8 cellular contexts compared by ENCODE assay signal in the genomic region with DNA sequence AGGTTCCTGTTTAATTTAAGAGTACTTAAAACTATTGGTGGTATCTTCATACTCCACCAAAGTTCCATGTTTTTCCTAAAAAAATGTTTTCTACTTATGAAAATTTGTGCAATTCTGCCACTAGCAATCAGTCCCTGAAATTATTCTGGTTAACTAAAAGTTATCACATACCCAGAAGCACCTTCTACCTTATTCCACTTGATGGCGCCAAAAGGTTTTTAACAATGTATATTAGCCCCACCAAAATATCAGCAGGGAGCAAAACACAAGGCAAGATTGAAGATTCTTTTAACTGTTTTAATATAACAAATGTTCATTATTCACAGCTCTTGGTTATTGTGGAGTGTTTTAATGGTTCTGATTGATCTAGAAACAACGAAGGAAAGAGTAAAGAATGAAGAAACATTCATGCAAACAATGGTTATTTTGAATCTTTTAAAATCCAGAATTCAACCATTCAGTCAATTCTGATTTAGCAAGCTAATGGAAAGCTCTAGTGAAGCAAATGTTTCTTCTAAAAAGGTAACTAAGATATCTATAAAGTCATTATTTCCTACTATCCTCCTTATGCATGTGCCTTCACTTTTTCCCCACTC.
A peak's percentile ranks its signal among the peaks of the same experiment; 100 is the strongest.
DNase-seq lines count a peak whose midpoint lies in the region; ATAC-seq and TF ChIP-seq lines count a peak whose summit lies in the region.

No MANE protein-coding gene starts in this region.

- intact Hi-C loops in activated CD4-positive, alpha-beta T cell treated with anti-CD3 and anti-CD28 coated beads for 36 hours (cut with DNase I, micrococcal nuclease): loop anchor here (1.0 to 10.0 kb wide), 7 partner anchors 191 to 841 kb away; no protein-coding TSS in a partner anchor

- no peak overlapping the region for H3K4me3 ChIP-seq in Karpas-422 (ENCODE audit: low read length)
- H3K4me3 ChIP-seq in endodermal cell (ENCODE audit: low read length): no peak overlapping the region

- H3K27ac ChIP-seq in Karpas-422 (ENCODE audit: low read length) (no peak overlapping the region), endodermal cell (ENCODE audit: low read depth, low read length) (no peak overlapping the region)

- CTCF ChIA-PET in activated CD4-positive, alpha-beta T cell treated with anti-CD3 and anti-CD28 coated beads for 36 hours (lab: Charles Lee): interaction anchor here (0.7 to 6.5 kb wide), 16 partner anchors 10 to 822 kb away, joined by 3 to 64 read pairs (median 4); no protein-coding TSS in a partner anchor

- H3K9me3 ChIP-seq in Karpas-422 (ENCODE audit: low read length) (no peaks in the 10 kb centered on the region), endodermal cell (ENCODE audit: control insufficient read depth, low read length) (no peaks in the 10 kb centered on the region)

- POLR2A ChIA-PET in activated CD4-positive, alpha-beta T cell treated with anti-CD3 and anti-CD28 coated beads for 36 hours (lab: Charles Lee): interaction anchor here (1.0 kb wide), 1 partner anchor 427 kb away, joined by 4 read pairs; no protein-coding TSS in a partner anchor

- no peak overlapping the region for H3K27ac Mint-ChIP-seq in activated CD4-positive, alpha-beta T cell treated with anti-CD3 and anti-CD28 coated beads for 36 hours
- H3K27ac Mint-ChIP-seq in endodermal cell: no peak overlapping the region
- no peak overlapping the region for H3K27ac Mint-ChIP-seq in mesothelial cell of epicardium

- H3K27me3 ChIP-seq in Karpas-422 (ENCODE audit: low read length) (no peaks in the 10 kb centered on the region), endodermal cell (ENCODE audit: control insufficient read depth, insufficient read depth, low read length, poor library complexity, severe bottlenecking) (no peaks in the 10 kb centered on the region)

- H4K20me1 ChIP-seq in Karpas-422 (ENCODE audit: insufficient read depth, low read depth, low read length): no peaks in the 10 kb centered on the region

- no peaks in the 10 kb centered on the region for H3K9me2 ChIP-seq in Karpas-422 (replicated peaks; ENCODE audit: insufficient read depth, low read length)

- peak; percentile 11 for DNase-seq in activated CD4-positive, alpha-beta T cell treated with anti-CD3 and anti-CD28 coated beads for 36 hours
- DNase-seq in activated CD4-positive, alpha-beta T cell treated with anti-CD3 and anti-CD28 coated beads, Interleukin-2, amount 50 U/mL, for 4 hours: no peak
- DNase-seq in Karpas-422 (peak; percentile 77), SK-MEL-5 (ENCODE audit: low read depth, low spot score) (peak; percentile 73), endodermal cell (no peak), mesothelial cell of epicardium (ENCODE audit: low spot score in 2 of 2, unreplicated experiment in 2 of 2) (no peak)
- no peak for DNase-seq in NK-92 treated with Interleukin-12 subunit alpha and Interleukin-12 subunit beta, amount 100 ng/mL, for 24 hours (lab: John Stamatoyannopoulos, UW)

- H3K79me2 ChIP-seq in Karpas-422 (ENCODE audit: low read length): no peaks in the 10 kb centered on the region

- no peak overlapping the region for H3K4me3 Mint-ChIP-seq in activated CD4-positive, alpha-beta T cell treated with anti-CD3 and anti-CD28 coated beads for 36 hours
- H3K4me3 Mint-ChIP-seq in endodermal cell: no peak overlapping the region
- H3K4me3 Mint-ChIP-seq in mesothelial cell of epicardium: no peak overlapping the region

- 9% methylated on average over 2 of the region's 2 CpGs; no CpG with 5 or more reads in 1 of the 2 experiments for WGBS in endodermal cell (ENCODE audit: insufficient coverage in 1 of 2, insufficient read length in 1 of 2), 2 experiments

- H3K4me1 Mint-ChIP-seq in activated CD4-positive, alpha-beta T cell treated with anti-CD3 and anti-CD28 coated beads for 36 hours: no peaks in the 10 kb centered on the region
- H3K4me1 Mint-ChIP-seq in endodermal cell (peaks cover 6% of the 10 kb centered on the region), mesothelial cell of epicardium (peaks cover 3% of the 10 kb centered on the region)

- no peak overlapping the region for H3K4me2 ChIP-seq in Karpas-422 (ENCODE audit: low read depth, low read length, poor library complexity, severe bottlenecking)

- no peaks in the 10 kb centered on the region for H3K36me3 Mint-ChIP-seq in activated CD4-positive, alpha-beta T cell treated with anti-CD3 and anti-CD28 coated beads for 36 hours (ENCODE audit: low read depth)
- H3K36me3 Mint-ChIP-seq in endodermal cell (ENCODE audit: low read depth) (no peaks in the 10 kb centered on the region), mesothelial cell of epicardium (peaks cover under 1% of the 10 kb centered on the region)

- no peaks in the 10 kb centered on the region for H3K27me3 Mint-ChIP-seq in activated CD4-positive, alpha-beta T cell treated with anti-CD3 and anti-CD28 coated beads for 36 hours
- H3K27me3 Mint-ChIP-seq in endodermal cell (ENCODE audit: insufficient read depth) (no peaks in the 10 kb centered on the region), mesothelial cell of epicardium (ENCODE audit: low read depth) (no peaks in the 10 kb centered on the region)

- H3K9me3 Mint-ChIP-seq in activated CD4-positive, alpha-beta T cell treated with anti-CD3 and anti-CD28 coated beads for 36 hours (ENCODE audit: low read depth): no peaks in the 10 kb centered on the region
- H3K9me3 Mint-ChIP-seq in endodermal cell (no peaks in the 10 kb centered on the region), mesothelial cell of epicardium (no peaks in the 10 kb centered on the region)

- H2AFZ ChIP-seq in Karpas-422 (ENCODE audit: low read length): no peak overlapping the region

- in situ Hi-C loops in SK-MEL-5 (cut with HindIII; ENCODE audit: low pct_unique_long_range_greater_than_20kb, low sequenced_read_pairs): no loop called here

- H3K36me3 ChIP-seq in Karpas-422 (ENCODE audit: insufficient read depth, low read length): no peaks in the 10 kb centered on the region
- no peaks in the 10 kb centered on the region for H3K36me3 ChIP-seq in endodermal cell (ENCODE audit: control insufficient read depth, insufficient read depth, low read length)

- peak; percentile 84 for TF ChIP-seq CTCF in endodermal cell (conservative IDR thresholded peaks at IDR 0.05)
- TF ChIP-seq CTCF in mesothelial cell of epicardium (IDR thresholded peaks at IDR 0.05; ENCODE audit: unreplicated experiment): peak; percentile 68

- ATAC-seq in activated CD4-positive, alpha-beta T cell treated with anti-CD3 and anti-CD28 coated beads for 36 hours: peak; percentile 58
- peak; percentile 78 for ATAC-seq in GM21360 (IDR thresholded peaks at IDR 0.05; ENCODE audit: unreplicated experiment)

- H3K4me1 ChIP-seq in Karpas-422 (ENCODE audit: low read length) (no peaks in the 10 kb centered on the region), endodermal cell (ENCODE audit: control insufficient read depth, insufficient read depth, low read length) (no peaks in the 10 kb centered on the region)

- H3K9ac ChIP-seq in Karpas-422 (ENCODE audit: low read length) (no peak overlapping the region), endodermal cell (ENCODE audit: extremely low read depth, low read length, poor library complexity, severe bottlenecking) (no peak overlapping the region)

Comparison
In these comparisons a context has a peak if more than half of its experiments do, and no peak if none do; other contexts are left out.
1. DNase-seq: peak in activated CD4-positive, alpha-beta T cell treated with anti-CD3 and anti-CD28 coated beads for 36 hours (single experiment), Karpas-422 (single experiment) and SK-MEL-5 (single experiment); none in activated CD4-positive, alpha-beta T cell treated with anti-CD3 and anti-CD28 coated beads, Interleukin-2, amount 50 U/mL, for 4 hours (0 of 2), endodermal cell (single experiment), mesothelial cell of epicardium (0 of 2) and NK-92 treated with Interleukin-12 subunit alpha and Interleukin-12 subunit beta, amount 100 ng/mL, for 24 hours (single experiment).